34 cellular contexts compared by ENCODE assay signal in the genomic region with DNA sequence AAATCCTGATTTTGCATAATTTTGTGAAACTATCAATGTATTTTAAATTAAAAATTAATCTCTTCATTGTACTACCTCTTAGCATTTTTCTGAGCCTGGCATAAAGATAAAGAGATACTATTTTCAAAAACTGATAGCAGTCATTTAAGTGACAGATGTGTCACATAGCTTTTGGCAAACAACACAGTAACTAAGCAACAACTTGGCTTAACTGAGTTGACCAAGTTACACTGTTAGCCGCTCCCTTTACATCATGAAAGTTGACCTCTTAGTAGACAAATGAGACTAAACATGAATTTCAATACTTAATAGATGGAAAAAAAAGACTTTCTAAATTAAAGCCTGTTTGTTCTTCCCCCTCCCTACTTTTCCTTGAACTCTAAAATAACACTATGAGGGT.
"Had no signal": no experiment of that assay in that cellular context is flagged by ENCODE, and none has a peak within 500 bp of the region (broad histone marks: within the 10 kb centered on the region; RNA-seq: fewer than 3 reads in every experiment).

No MANE protein-coding gene starts in this region.

- H3K4me3 Mint-ChIP-seq: activated CD4-positive, alpha-beta memory T cell treated with anti-CD3 and anti-CD28 coated beads for 36 hours; activated CD4-positive, alpha-beta T cell treated with anti-CD3 and anti-CD28 coated beads for 36 hours; activated CD4-positive, alpha-beta T cell treated with anti-CD3 and anti-CD28 coated beads, Interleukin-2, amount 10 ng/mL, durations not matched to agents 24 days and 14 days; activated CD8-positive, alpha-beta memory T cell treated with anti-CD3 and anti-CD28 coated beads, Interleukin-2, amount 10 ng/mL, durations not matched to agents 7 days and 5 days; activated CD8-positive, alpha-beta T cell treated with anti-CD3 and anti-CD28 coated beads, Interleukin-2, amount 10 ng/mL, durations not matched to agents 7 days and 5 days; activated naive CD4-positive, alpha-beta T cell treated with anti-CD3 and anti-CD28 coated beads for 36 hours; activated naive CD4-positive, alpha-beta T cell treated with anti-CD3 and anti-CD28 coated beads, Interleukin-2, amount 50 U/mL, for 24 hours; activated naive CD8-positive, alpha-beta T cell treated with anti-CD3 and anti-CD28 coated beads for 36 hours; activated naive CD8-positive, alpha-beta T cell treated with anti-CD3 and anti-CD28 coated beads, Interleukin-2, amount 50 U/mL, for 24 hours; activated T-helper 1 cell treated with anti-CD3 and anti-CD28 coated beads, Interleukin-12 subunit alpha, Interleukin-12 subunit beta, Interleukin-2, Interleukin-4 antibody, amounts not matched to agents 30 ng/mL and 10 ng/mL and 1 ng/mL, durations not matched to agents 14 hours and 24 hours and 36 hours; effector memory CD8-positive, alpha-beta T cell had no signal

- DNase-seq: activated CD4-positive, alpha-beta memory T cell treated with anti-CD3 and anti-CD28 coated beads for 36 hours; activated CD4-positive, alpha-beta T cell treated with anti-CD3 and anti-CD28 coated beads for 36 hours; activated CD4-positive, alpha-beta T cell treated with anti-CD3 and anti-CD28 coated beads, Interleukin-2, amount 10 ng/mL, durations not matched to agents 24 days and 14 days; activated CD4-positive, CD25-positive, alpha-beta regulatory T cell; activated CD4-positive, CD25-positive, alpha-beta regulatory T cell treated with anti-CD3 and anti-CD28 coated beads, Interleukin-2, amount 50 U/mL, for 72 hours; activated CD8-positive, alpha-beta memory T cell treated with anti-CD3 and anti-CD28 coated beads, Interleukin-2, amount 10 ng/mL, durations not matched to agents 7 days and 5 days; activated CD8-positive, alpha-beta memory T cell treated with anti-CD3 and anti-CD28 coated beads, Interleukin-2, amount 50 U/mL, for 4 hours; activated CD8-positive, alpha-beta T cell treated with anti-CD3 and anti-CD28 coated beads, Interleukin-2, amount 10 ng/mL, durations not matched to agents 7 days and 5 days; activated effector memory CD4-positive, alpha-beta T cell treated with anti-CD3 and anti-CD28 coated beads, Interleukin-2, amount 50 U/mL, for 16 hours; activated naive CD4-positive, alpha-beta T cell treated with anti-CD3 and anti-CD28 coated beads for 36 hours; activated naive CD8-positive, alpha-beta T cell treated with anti-CD3 and anti-CD28 coated beads for 36 hours; activated naive CD8-positive, alpha-beta T cell treated with anti-CD3 and anti-CD28 coated beads, Interleukin-2, amount 50 U/mL, for 24 hours; activated T-cell treated with anti-CD3 and anti-CD28 coated beads, Interleukin-2, amount 50 U/mL, for 1 hour; activated T-cell treated with anti-CD3 and anti-CD28 coated beads, Interleukin-2, amount 50 U/mL, for 48 hours; adrenal gland; amygdala; aorta; body of pancreas; caudate nucleus; cortex of kidney; dermis blood vessel endothelial cell; effector CD4-positive, alpha-beta T cell; effector memory CD8-positive, alpha-beta T cell; erythroblast; foreskin keratinocyte; gastrocnemius medialis; glutamatergic neuron; heart left ventricle; T-helper 2 cell had no signal

- H3K4me1 Mint-ChIP-seq: activated CD4-positive, alpha-beta T cell treated with anti-CD3 and anti-CD28 coated beads for 36 hours; activated CD4-positive, alpha-beta T cell treated with anti-CD3 and anti-CD28 coated beads, Interleukin-2, amount 10 ng/mL, durations not matched to agents 24 days and 14 days; activated CD8-positive, alpha-beta memory T cell treated with anti-CD3 and anti-CD28 coated beads, Interleukin-2, amount 10 ng/mL, durations not matched to agents 7 days and 5 days; activated naive CD4-positive, alpha-beta T cell treated with anti-CD3 and anti-CD28 coated beads, Interleukin-2, amount 50 U/mL, for 24 hours; activated naive CD8-positive, alpha-beta T cell treated with anti-CD3 and anti-CD28 coated beads, Interleukin-2, amount 50 U/mL, for 24 hours had no signal

- H3K27me3 Mint-ChIP-seq: activated CD4-positive, alpha-beta memory T cell treated with anti-CD3 and anti-CD28 coated beads for 36 hours; activated CD4-positive, alpha-beta T cell treated with anti-CD3 and anti-CD28 coated beads for 36 hours; activated CD4-positive, alpha-beta T cell treated with anti-CD3 and anti-CD28 coated beads, Interleukin-2, amount 10 ng/mL, durations not matched to agents 24 days and 14 days; activated CD8-positive, alpha-beta memory T cell treated with anti-CD3 and anti-CD28 coated beads, Interleukin-2, amount 10 ng/mL, durations not matched to agents 7 days and 5 days; activated naive CD4-positive, alpha-beta T cell treated with anti-CD3 and anti-CD28 coated beads, Interleukin-2, amount 50 U/mL, for 24 hours; activated naive CD8-positive, alpha-beta T cell treated with anti-CD3 and anti-CD28 coated beads for 36 hours; activated naive CD8-positive, alpha-beta T cell treated with anti-CD3 and anti-CD28 coated beads, Interleukin-2, amount 50 U/mL, for 24 hours; effector memory CD8-positive, alpha-beta T cell had no signal

- H3K36me3 ChIP-seq: adrenal gland, esophagus muscularis mucosa, gastrocnemius medialis had no signal

- H3K4me1 ChIP-seq: adrenal gland, body of pancreas, esophagus muscularis mucosa, foreskin keratinocyte had no signal

- ATAC-seq: activated CD4-positive, alpha-beta T cell treated with anti-CD3 and anti-CD28 coated beads for 36 hours; activated CD8-positive, alpha-beta memory T cell treated with anti-CD3 and anti-CD28 coated beads, Interleukin-2, amount 10 ng/mL, durations not matched to agents 7 days and 5 days; activated CD8-positive, alpha-beta T cell treated with anti-CD3 and anti-CD28 coated beads, Interleukin-2, amount 10 ng/mL, durations not matched to agents 7 days and 5 days; activated naive CD8-positive, alpha-beta T cell treated with anti-CD3 and anti-CD28 coated beads, Interleukin-2, amount 50 U/mL, for 24 hours; body of pancreas; effector memory CD8-positive, alpha-beta T cell; foreskin keratinocyte; gastrocnemius medialis; heart left ventricle had no signal

- H3K9me3 Mint-ChIP-seq: activated CD4-positive, alpha-beta memory T cell treated with anti-CD3 and anti-CD28 coated beads for 36 hours; activated CD4-positive, alpha-beta T cell treated with anti-CD3 and anti-CD28 coated beads, Interleukin-2, amount 10 ng/mL, durations not matched to agents 24 days and 14 days; activated naive CD4-positive, alpha-beta T cell treated with anti-CD3 and anti-CD28 coated beads for 36 hours; activated naive CD4-positive, alpha-beta T cell treated with anti-CD3 and anti-CD28 coated beads, Interleukin-2, amount 50 U/mL, for 24 hours; activated naive CD8-positive, alpha-beta T cell treated with anti-CD3 and anti-CD28 coated beads for 36 hours; activated naive CD8-positive, alpha-beta T cell treated with anti-CD3 and anti-CD28 coated beads, Interleukin-2, amount 50 U/mL, for 24 hours; activated T-helper 1 cell treated with anti-CD3 and anti-CD28 coated beads, Interleukin-12 subunit alpha, Interleukin-12 subunit beta, Interleukin-2, Interleukin-4 antibody, amounts not matched to agents 30 ng/mL and 10 ng/mL and 1 ng/mL, durations not matched to agents 14 hours and 24 hours and 36 hours; activated T-helper 2 cell treated with anti-CD3 and anti-CD28 coated beads, Interferon-gamma antibody, Interleukin-2, Interleukin-4, amounts not matched to agents 10 μg/mL and 5 μg/mL and 100 μg/mL, durations not matched to agents 14 hours and 24 hours and 36 hours; effector memory CD8-positive, alpha-beta T cell had no signal

- H3K4me3 ChIP-seq: adrenal gland, body of pancreas, esophagus muscularis mucosa, gastrocnemius medialis, heart left ventricle had no signal

- H3K9me3 ChIP-seq: adrenal gland, body of pancreas, esophagus muscularis mucosa, gastrocnemius medialis, heart left ventricle had no signal

- H3K27me3 ChIP-seq: adrenal gland, body of pancreas, esophagus muscularis mucosa, foreskin keratinocyte, gastrocnemius medialis, heart left ventricle had no signal

- FAIRE-seq: colon had no signal

- H3K27ac Mint-ChIP-seq: activated CD4-positive, alpha-beta memory T cell treated with anti-CD3 and anti-CD28 coated beads for 36 hours; activated CD4-positive, alpha-beta T cell treated with anti-CD3 and anti-CD28 coated beads for 36 hours; activated CD4-positive, alpha-beta T cell treated with anti-CD3 and anti-CD28 coated beads, Interleukin-2, amount 10 ng/mL, durations not matched to agents 24 days and 14 days; activated CD8-positive, alpha-beta memory T cell treated with anti-CD3 and anti-CD28 coated beads, Interleukin-2, amount 10 ng/mL, durations not matched to agents 7 days and 5 days; activated CD8-positive, alpha-beta T cell treated with anti-CD3 and anti-CD28 coated beads, Interleukin-2, amount 10 ng/mL, durations not matched to agents 7 days and 5 days; activated naive CD4-positive, alpha-beta T cell treated with anti-CD3 and anti-CD28 coated beads for 36 hours; activated naive CD4-positive, alpha-beta T cell treated with anti-CD3 and anti-CD28 coated beads, Interleukin-2, amount 50 U/mL, for 24 hours; activated naive CD8-positive, alpha-beta T cell treated with anti-CD3 and anti-CD28 coated beads for 36 hours; activated naive CD8-positive, alpha-beta T cell treated with anti-CD3 and anti-CD28 coated beads, Interleukin-2, amount 50 U/mL, for 24 hours; activated T-helper 1 cell treated with anti-CD3 and anti-CD28 coated beads, Interleukin-12 subunit alpha, Interleukin-12 subunit beta, Interleukin-2, Interleukin-4 antibody, amounts not matched to agents 30 ng/mL and 10 ng/mL and 1 ng/mL, durations not matched to agents 14 hours and 24 hours and 36 hours; activated T-helper 2 cell treated with anti-CD3 and anti-CD28 coated beads, Interferon-gamma antibody, Interleukin-2, Interleukin-4, amounts not matched to agents 10 μg/mL and 5 μg/mL and 100 μg/mL, durations not matched to agents 14 hours and 24 hours and 36 hours; effector memory CD8-positive, alpha-beta T cell had no signal
